Comparison of ENCODE assay signal across 18 cellular contexts in the genomic region with DNA sequence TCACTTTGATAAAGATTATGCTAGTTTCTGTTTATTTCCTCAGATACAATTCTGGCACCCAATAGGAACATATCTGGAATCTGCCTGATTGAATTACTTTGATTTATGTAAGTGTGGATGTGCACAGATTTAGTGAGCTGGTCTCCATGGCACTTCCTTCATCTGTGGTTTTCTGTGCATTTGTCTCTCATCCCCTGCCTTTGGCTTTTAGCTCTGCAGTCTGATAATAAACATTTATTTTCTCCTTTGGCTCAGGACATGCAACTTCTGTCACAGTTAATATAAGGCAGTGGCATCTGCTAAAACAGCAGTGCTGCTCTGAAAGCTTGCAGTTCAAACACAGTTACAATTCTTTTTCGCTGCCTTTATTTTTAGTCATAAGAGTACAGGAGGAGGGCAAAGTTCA.
DNase-seq lines count a peak whose midpoint lies in the region; ATAC-seq and TF ChIP-seq lines count a peak whose summit lies in the region.
"Had no signal": no experiment of that assay in that cellular context is flagged by ENCODE, and none has a peak within 500 bp of the region (broad histone marks: within the 10 kb centered on the region; RNA-seq: fewer than 3 reads in every experiment).

No MANE protein-coding gene starts in this region.

- peaks cover 2% of the 10 kb centered on the region for H3K9me3 Mint-ChIP-seq in nephron

- TF ChIP-seq EP300 in transverse colon (IDR thresholded peaks at IDR 0.05; ENCODE audit: low read depth) = no peak

- TF ChIP-seq POLR2A in transverse colon (IDR thresholded peaks at IDR 0.05) = no peak

- intact Hi-C loops in transverse colon (cut with DNase I; ENCODE audit: low total_unique reads) = no loop called here

- WGBS in transverse colon (ENCODE audit: low coverage in 1 of 2), 2 donors = 22 to 27% methylated on average over 1 of the region's 1 CpG

- H2AFZ ChIP-seq in MM.1S (ENCODE audit: low read length) (0 out of 2 replicates have a peak overlapping the region, but pooled peaks have one; percentile 16), osteoblast (ENCODE audit: low read length) (no peak overlapping the region)
- H2AFZ ChIP-seq: GM23248 had no signal

- H3K9me2 ChIP-seq in MM.1S (replicated peaks; ENCODE audit: insufficient read depth, low read length) = no peaks in the 10 kb centered on the region

- H3K4me3 Mint-ChIP-seq in nephron = no peak overlapping the region
- H3K4me3 Mint-ChIP-seq: B cell; CD4-positive, alpha-beta T cell had no signal

- no peaks in the 10 kb centered on the region for H3K36me3 ChIP-seq in MM.1S (replicated peaks; ENCODE audit: insufficient read depth, low read length)
- no peaks in the 10 kb centered on the region for H3K36me3 ChIP-seq in transverse colon
- no peaks in the 10 kb centered on the region for H3K36me3 ChIP-seq in osteoblast (ENCODE audit: insufficient read depth, low read length)

- peak overlapping the region in 2 of 3 experiments; percentile 27 to 59 for H3K27ac Mint-ChIP-seq in nephron
- H3K27ac Mint-ChIP-seq: B cell; CD4-positive, alpha-beta T cell had no signal

- H4K20me1 ChIP-seq in MM.1S (ENCODE audit: insufficient read depth, low read length) (no peaks in the 10 kb centered on the region), osteoblast (ENCODE audit: insufficient read depth, low read length) (no peaks in the 10 kb centered on the region)

- ATAC-seq in GM21381 (IDR thresholded peaks at IDR 0.05; ENCODE audit: unreplicated experiment) = no peak
- ATAC-seq: HCT116 had no signal

- no peaks in the 10 kb centered on the region for H3K27me3 ChIP-seq in MM.1S (replicated peaks; ENCODE audit: insufficient read depth, low read length)
- no peaks in the 10 kb centered on the region for H3K27me3 ChIP-seq in transverse colon
- H3K27me3 ChIP-seq in osteoblast (ENCODE audit: insufficient read depth, low read length) = no peaks in the 10 kb centered on the region

- in situ Hi-C loops in transverse colon (cut with MboI; ENCODE audit: low pct_ligation_motif_present in 1 of 4, low pct_unique_long_range_greater_than_20kb in 1 of 4, low sequenced_read_pairs in 3 of 4) = no loop called here

- H3K36me3 Mint-ChIP-seq in nephron (ENCODE audit: low read depth) = no peaks in the 10 kb centered on the region

- H3K79me2 ChIP-seq in MM.1S (ENCODE audit: low read length) (no peaks in the 10 kb centered on the region), osteoblast (ENCODE audit: insufficient read depth, low read length) (no peaks in the 10 kb centered on the region)

- no peak overlapping the region for H3K4me2 ChIP-seq in MM.1S (ENCODE audit: low read depth, low read length)
- H3K4me2 ChIP-seq in osteoblast (ENCODE audit: insufficient read depth, low read length) = no peak overlapping the region

- H3F3A ChIP-seq in MM.1S (ENCODE audit: insufficient read depth, low read length) = no peaks in the 10 kb centered on the region

- H3K4me3 ChIP-seq in MM.1S (ENCODE audit: low read length) = no peak overlapping the region
- no peak overlapping the region for H3K4me3 ChIP-seq in transverse colon
- H3K4me3 ChIP-seq in osteoblast (ENCODE audit: insufficient read depth, low read length) = no peak overlapping the region
- H3K4me3 ChIP-seq: GM23248 had no signal

- TF ChIP-seq CTCF in MM.1S (IDR thresholded peaks at IDR 0.05; ENCODE audit: low read length) = no peak
- TF ChIP-seq CTCF in nephron (IDR thresholded peaks at IDR 0.05; ENCODE audit: unreplicated experiment in 3 of 3) = no peak
- peak in 1 of 5 experiments; percentile 26 for TF ChIP-seq CTCF in transverse colon (IDR thresholded peaks at IDR 0.05)
- no peak for TF ChIP-seq CTCF in osteoblast (IDR thresholded peaks at IDR 0.05; ENCODE audit: extremely low read depth, low read depth, low read length)

- H3K4me1 ChIP-seq in MM.1S (ENCODE audit: low read length) (no peaks in the 10 kb centered on the region), transverse colon (no peaks in the 10 kb centered on the region), osteoblast (ENCODE audit: insufficient read depth, low read length) (no peaks in the 10 kb centered on the region)

- no peaks in the 10 kb centered on the region for H3K9me3 ChIP-seq in MM.1S (replicated peaks; ENCODE audit: insufficient read depth, low read length)
- peaks cover 0 to 2% of the 10 kb centered on the region in 2 donors for H3K9me3 ChIP-seq in transverse colon
- no peaks in the 10 kb centered on the region for H3K9me3 ChIP-seq in osteoblast (ENCODE audit: low read depth, low read length)

- H3K27me3 Mint-ChIP-seq in nephron (ENCODE audit: low read depth) = no peaks in the 10 kb centered on the region
- H3K27me3 Mint-ChIP-seq: B cell; CD4-positive, alpha-beta T cell had no signal

- H3K9ac ChIP-seq in MM.1S (ENCODE audit: low read length) = no peak overlapping the region
- H3K9ac ChIP-seq: GM23248 had no signal

- H3K27ac ChIP-seq in MM.1S (ENCODE audit: low read length) (no peak overlapping the region), transverse colon (peak overlapping the region in 3 of 4 donors; percentile 0 to 66 (median 28)), osteoblast (ENCODE audit: low read depth, low read length) (no peak overlapping the region)
- H3K27ac ChIP-seq: GM23248 had no signal

- DNase-seq in MM.1S (no peak), fibroblast of peridontal ligament (ENCODE audit: extremely low read depth) (peak; percentile 12), transverse colon (no peak), osteoblast (ENCODE audit: insufficient read length, low spot score, missing footprints) (no peak), AG08395 (ENCODE audit: low spot score) (no peak)
- DNase-seq: ACHN; CD4-positive, alpha-beta T cell; GM23248; NCI-H1436; NCI-H2029; NCI-H510A; NCI-H774; RPMI8226; SIG-M5 had no signal

- peaks cover 10% of the 10 kb centered on the region for H3K4me1 Mint-ChIP-seq in nephron
- H3K4me1 Mint-ChIP-seq: B cell had no signal

Comparison
In these comparisons a context has a peak if more than half of its experiments do, and no peak if none do; other contexts are left out.
1. H3K27ac ChIP-seq: peak in transverse colon (3 of 4); none in MM.1S (single experiment) and osteoblast (single experiment).